8 cellular contexts compared by ENCODE assay signal in genomic region chr2:68721482-68722071, GRCh38. TPM values are rescaled to one million over a fixed set of nuclear protein-coding genes. Genes with fewer than 3 reads are reported as not detected.
DNase-seq lines count a peak whose midpoint lies in the region; ATAC-seq, FAIRE-seq and TF ChIP-seq lines count a peak whose summit lies in the region.

No MANE protein-coding gene starts in this region.

- TF ChIP-seq CTCF in omental fat pad (IDR thresholded peaks at IDR 0.05) (no peak), foreskin fibroblast (IDR thresholded peaks at IDR 0.05; ENCODE audit: low read depth, low read length) (no peak)

- no peaks in the 10 kb centered on the region for H3K9me3 ChIP-seq in KOPT-K1 (ENCODE audit: insufficient read depth, low read length, poor library complexity, severe bottlenecking)

- H3K27ac ChIP-seq in KOPT-K1 (ENCODE audit: low read depth, low read length, poor library complexity, severe bottlenecking) = peak overlapping the region; percentile 79

- no peak for TF ChIP-seq POLR2A in GM12891 (IDR thresholded peaks at IDR 0.05; ENCODE audit: low read depth, low read length)

- DNase-seq in GM12891 (ENCODE audit: insufficient read length, low spot score) = no peak
- peak; percentile 38 for DNase-seq in effector CD4-positive, alpha-beta T cell
- no peak for DNase-seq in omental fat pad (ENCODE audit: low spot score)
- no peak for DNase-seq in middle frontal gyrus (ENCODE audit: extremely low spot score, low spot score)
- DNase-seq in NCI-H1048 (lab: John Stamatoyannopoulos, UW) = no peak
- no peak for DNase-seq in foreskin fibroblast

- H3K36me3 ChIP-seq in KOPT-K1 (ENCODE audit: insufficient read depth, low read length) = no peaks in the 10 kb centered on the region

- FAIRE-seq in GM12891 (lab: Jason Lieb, UNC) = peak; percentile 89

- peak; percentile 80 for ATAC-seq in GM21576 (IDR thresholded peaks at IDR 0.05; ENCODE audit: unreplicated experiment)
- ATAC-seq in omental fat pad (ENCODE audit: low FRiP score) = no peak

- H3K4me3 ChIP-seq in foreskin fibroblast (ENCODE audit: low read depth in 1 of 2, low read length in 2 of 2) = no peak overlapping the region

TF ChIP-seq in GM12891, 5 proteins besides CTCF, POLR2A, EP300 and RAD21:
- TF ChIP-seq TAF1 (IDR thresholded peaks at IDR 0.05; ENCODE audit: low read depth, low read length) (no peak), SPI1 (IDR thresholded peaks at IDR 0.05; ENCODE audit: low read depth, low read length) (peak; percentile 46), PAX5 (IDR thresholded peaks at IDR 0.05; ENCODE audit: insufficient read depth, low read length, severe bottlenecking) (no peak), POLR2AphosphoS5 (IDR thresholded peaks at IDR 0.05; ENCODE audit: low read depth, low read length) (no peak)

RNA-seq across cellular contexts. Expression of gene ARHGAP25, which starts 13.0 kb away (rescaled TPM):
- polyA plus RNA-seq in GM12891 (2012; ENCODE audit: low read depth, missing spikeins) = 3.8 TPM
- total RNA-seq in omental fat pad = 10 to 100 TPM in 2 of 4 donors, 1 to 10 TPM in 2; 6.1 to 40.8 (median 11.7) TPM
